7 cellular contexts compared by ENCODE assay signal in the genomic region with DNA sequence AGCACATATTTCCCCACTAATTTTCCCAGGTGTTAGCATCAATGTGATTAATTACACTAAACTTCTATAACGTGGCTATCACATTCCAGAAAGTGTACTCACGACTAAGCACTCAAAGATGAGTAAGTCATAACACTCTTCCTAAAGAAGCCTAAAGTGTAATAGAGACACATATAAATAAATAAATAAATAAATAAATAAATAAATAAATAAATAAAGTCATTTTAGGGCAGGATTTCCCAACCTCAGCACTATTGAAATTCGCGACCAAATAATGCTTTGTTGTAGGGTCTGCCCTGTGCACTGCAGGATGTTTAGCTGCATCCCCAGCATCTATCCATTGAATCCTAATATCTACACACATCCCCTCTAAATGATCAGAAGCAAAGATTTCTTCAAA.
"Had no signal": no experiment of that assay in that cellular context is flagged by ENCODE, and none has a peak within 500 bp of the region (broad histone marks: within the 10 kb centered on the region; RNA-seq: fewer than 3 reads in every experiment).

No MANE protein-coding gene starts in this region.

- H3K9me3 ChIP-seq: HAP-1 had no signal

- H3K36me3 ChIP-seq: HAP-1 had no signal

- H3K4me3 ChIP-seq: GM23248, HAP-1, K562 had no signal

- DNase-seq: GM23248, GOT3, H7, IMR-90, KG1 had no signal

- H3K27ac ChIP-seq: GM23248 had no signal
